Comparison of ENCODE assay signal across 16 cellular contexts in the genomic region with DNA sequence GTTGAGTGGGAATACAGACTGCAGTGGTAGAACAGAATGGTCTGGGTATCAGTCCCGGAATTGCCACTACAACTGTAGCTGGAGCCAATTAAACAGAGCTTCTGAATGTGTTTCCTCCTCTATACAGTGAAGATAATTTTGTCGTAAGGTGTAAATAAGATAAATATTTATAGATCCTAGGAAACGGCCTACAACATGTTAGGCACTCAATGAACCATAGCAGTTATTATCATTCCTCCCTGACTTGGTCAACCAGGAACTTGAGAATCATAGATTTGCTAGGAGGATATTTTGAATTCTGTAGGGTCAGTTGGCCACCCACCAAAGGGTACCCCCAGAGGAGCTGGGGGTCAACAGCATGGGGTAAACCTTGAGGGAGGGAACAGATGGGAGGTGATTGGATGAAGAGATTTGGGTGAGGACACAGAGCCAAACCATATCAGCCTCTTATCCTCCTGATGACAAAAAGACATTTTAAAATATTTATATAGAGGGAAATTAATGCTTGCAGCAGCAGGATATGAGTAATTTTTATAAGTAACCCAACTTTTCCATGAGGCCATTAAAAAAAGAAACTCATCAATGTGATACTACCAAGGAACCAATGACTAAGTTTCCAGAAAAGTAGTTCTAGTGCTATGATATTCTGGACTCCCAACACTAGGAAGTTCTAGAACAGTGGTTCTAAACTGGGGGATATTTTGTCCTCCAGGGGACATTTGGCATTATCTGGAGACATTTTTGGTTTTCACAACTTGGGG. TPM values are rescaled to one million over a fixed set of nuclear protein-coding genes. Genes with fewer than 3 reads are reported as not detected.
DNase-seq lines count a peak whose midpoint lies in the region; ATAC-seq and TF ChIP-seq lines count a peak whose summit lies in the region.
"Had no signal": no experiment of that assay in that cellular context is flagged by ENCODE, and none has a peak within 500 bp of the region (broad histone marks: within the 10 kb centered on the region; RNA-seq: fewer than 3 reads in every experiment).

No MANE protein-coding gene starts in this region.

- peak overlapping the region; percentile 44 to 65 for H3K4me3 Mint-ChIP-seq in activated T-cell treated with anti-CD3 and anti-CD28 coated beads, Interleukin-2, amount 50 U/mL, for 72 hours
- H3K4me3 Mint-ChIP-seq in dendritic cell treated with granulocyte-macrophage colony-stimulating factor and Interleukin-4, amounts not matched to agents 40 ng/mL and 50 ng/mL, for 4 days: peak overlapping the region; percentile 20
- no peak overlapping the region for H3K4me3 Mint-ChIP-seq in stimulated activated memory B cell treated with anti-CD40 and anti-IgM and Interleukin-4, amounts not matched to agents 10 μg/mL and 1 μg/mL and 100 μg/mL, for 72 hours

- peaks cover 2 to 4% of the 10 kb centered on the region in 2 donors for H3K9me3 Mint-ChIP-seq in activated T-cell treated with anti-CD3 and anti-CD28 coated beads, Interleukin-2, amount 50 U/mL, for 72 hours
- H3K9me3 Mint-ChIP-seq in dendritic cell treated with granulocyte-macrophage colony-stimulating factor and Interleukin-4, amounts not matched to agents 40 ng/mL and 50 ng/mL, for 4 days: no peaks in the 10 kb centered on the region
- no peaks in the 10 kb centered on the region for H3K9me3 Mint-ChIP-seq in stimulated activated memory B cell treated with anti-CD40 and anti-IgM and Interleukin-4, amounts not matched to agents 10 μg/mL and 1 μg/mL and 100 μg/mL, for 72 hours

- peaks cover 11 to 12% of the 10 kb centered on the region in 2 donors for H3K36me3 Mint-ChIP-seq in activated T-cell treated with anti-CD3 and anti-CD28 coated beads, Interleukin-2, amount 50 U/mL, for 72 hours (ENCODE audit: insufficient read depth in 2 of 2)
- no peaks in the 10 kb centered on the region for H3K36me3 Mint-ChIP-seq in dendritic cell treated with granulocyte-macrophage colony-stimulating factor and Interleukin-4, amounts not matched to agents 40 ng/mL and 50 ng/mL, for 4 days (ENCODE audit: low read depth)
- no peaks in the 10 kb centered on the region for H3K36me3 Mint-ChIP-seq in stimulated activated memory B cell treated with anti-CD40 and anti-IgM and Interleukin-4, amounts not matched to agents 10 μg/mL and 1 μg/mL and 100 μg/mL, for 72 hours

- intact Hi-C loops in dendritic cell treated with granulocyte-macrophage colony-stimulating factor and Interleukin-4, amounts not matched to agents 40 ng/mL and 50 ng/mL, for 4 days (cut with micrococcal nuclease): no loop called here

- no peak for DNase-seq in activated T-cell treated with anti-CD3 and anti-CD28 coated beads, Interleukin-2, amount 50 U/mL, for 72 hours
- no peak for DNase-seq in activated T-cell treated with anti-CD3 and anti-CD28 coated beads, Interleukin-2, amount 50 U/mL, for 1 hour
- DNase-seq in HL-60 (ENCODE audit: low read depth in 1 of 2, low spot score in 1 of 2): no peak
- DNase-seq in GF-D8 (lab: John Stamatoyannopoulos, UW): no peak
- DNase-seq in omental fat pad (ENCODE audit: low spot score): no peak
- DNase-seq: activated CD4-positive, alpha-beta T cell treated with anti-CD3 and anti-CD28 coated beads, Interleukin-2, amount 50 U/mL, for 1 hour; activated gamma-delta T cell treated with Interleukin-2 at 50 U/mL for 16 hours; hypothalamus; left cardiac atrium; NCI-H1417; SHP77 treated with DMSO at 0.1 percent for 48 hours; T1000 had no signal

- H3K27me3 Mint-ChIP-seq in activated T-cell treated with anti-CD3 and anti-CD28 coated beads, Interleukin-2, amount 50 U/mL, for 72 hours (ENCODE audit: low read depth): no peaks in the 10 kb centered on the region
- no peaks in the 10 kb centered on the region for H3K27me3 Mint-ChIP-seq in dendritic cell treated with granulocyte-macrophage colony-stimulating factor and Interleukin-4, amounts not matched to agents 40 ng/mL and 50 ng/mL, for 4 days
- H3K27me3 Mint-ChIP-seq in stimulated activated memory B cell treated with anti-CD40 and anti-IgM and Interleukin-4, amounts not matched to agents 10 μg/mL and 1 μg/mL and 100 μg/mL, for 72 hours: no peaks in the 10 kb centered on the region

- peak in 1 of 2 donors; percentile 1 for ATAC-seq in activated T-cell treated with anti-CD3 and anti-CD28 coated beads, Interleukin-2, amount 50 U/mL, for 72 hours (replicated peaks in 1 of 2)
- ATAC-seq in stimulated activated memory B cell treated with anti-CD40 and anti-IgM and Interleukin-4, amounts not matched to agents 10 μg/mL and 1 μg/mL and 100 μg/mL, for 72 hours: no peak
- ATAC-seq in omental fat pad (ENCODE audit: low FRiP score) (no peak), GM21447 (IDR thresholded peaks at IDR 0.05; ENCODE audit: unreplicated experiment) (no peak)

- peaks cover 58% of the 10 kb centered on the region for H3K4me1 Mint-ChIP-seq in activated T-cell treated with anti-CD3 and anti-CD28 coated beads, Interleukin-2, amount 50 U/mL, for 72 hours (ENCODE audit: low read depth)
- peaks cover 76% of the 10 kb centered on the region for H3K4me1 Mint-ChIP-seq in dendritic cell treated with granulocyte-macrophage colony-stimulating factor and Interleukin-4, amounts not matched to agents 40 ng/mL and 50 ng/mL, for 4 days (ENCODE audit: low read depth)
- H3K4me1 Mint-ChIP-seq in stimulated activated memory B cell treated with anti-CD40 and anti-IgM and Interleukin-4, amounts not matched to agents 10 μg/mL and 1 μg/mL and 100 μg/mL, for 72 hours: peaks cover 29% of the 10 kb centered on the region

- no peak overlapping the region for H3K4me3 ChIP-seq in HL-60 (replicated peaks; ENCODE audit: insufficient read depth, low read length)

- H3K27ac ChIP-seq in HL-60 (replicated peaks): peak overlapping the region; percentile 94

- no peaks in the 10 kb centered on the region for H3K27me3 ChIP-seq in HL-60 (ENCODE audit: insufficient read depth, poor library complexity, severe bottlenecking)

- TF ChIP-seq CTCF in HL-60 (IDR thresholded peaks at IDR 0.05; ENCODE audit: insufficient read depth, low read length) (no peak), omental fat pad (IDR thresholded peaks at IDR 0.05) (no peak)

- peak overlapping the region; percentile 65 for H3K27ac Mint-ChIP-seq in activated T-cell treated with anti-CD3 and anti-CD28 coated beads, Interleukin-2, amount 50 U/mL, for 72 hours
- peak overlapping the region; percentile 86 for H3K27ac Mint-ChIP-seq in dendritic cell treated with granulocyte-macrophage colony-stimulating factor and Interleukin-4, amounts not matched to agents 40 ng/mL and 50 ng/mL, for 4 days
- H3K27ac Mint-ChIP-seq in stimulated activated memory B cell treated with anti-CD40 and anti-IgM and Interleukin-4, amounts not matched to agents 10 μg/mL and 1 μg/mL and 100 μg/mL, for 72 hours: peak overlapping the region; percentile 42

RNA-seq across cellular contexts. Expression of gene DHRS9, which starts 4.0 kb away (rescaled TPM):
- 1 to 10 TPM; 4.6 to 6.3 TPM for total RNA-seq in activated T-cell treated with anti-CD3 and anti-CD28 coated beads, Interleukin-2, amount 50 U/mL, for 72 hours
- 10 to 100 TPM in 1 of 4 donors, 1 to 10 TPM in 2, under 1 TPM in 1; 0.74 to 17.7 (median 4.8) TPM for total RNA-seq in omental fat pad
- total RNA-seq: myocyte had no signal

RNA-seq across cellular contexts. Expression of gene ABCB11, which starts 42.3 kb away (rescaled TPM):
- not detected for total RNA-seq in activated T-cell treated with anti-CD3 and anti-CD28 coated beads, Interleukin-2, amount 50 U/mL, for 72 hours
- 1 to 10 TPM in 1 of 4 donors, under 1 TPM in 3; 0.24 to 1.2 (median 0.66) TPM for total RNA-seq in omental fat pad
- total RNA-seq: myocyte had no signal
